ENCODE assay signal across 21 cellular contexts in genomic region chr3:103210583-103210982, GRCh38.
"Had no signal": no experiment of that assay in that cellular context is flagged by ENCODE, and none has a peak within 500 bp of the region (broad histone marks: within the 10 kb centered on the region; RNA-seq: fewer than 3 reads in every experiment).

No MANE protein-coding gene starts in this region.

- ATAC-seq: left cardiac atrium, lower lobe of right lung had no signal

- FAIRE-seq: endothelial cell of umbilical vein, kidney, small intestine had no signal

- H3K9me3 ChIP-seq: colonic mucosa, left ventricle myocardium inferior, lower lobe of right lung, right atrium auricular region, thoracic aorta, transverse colon had no signal

- H3K4me2 ChIP-seq: hepatocyte had no signal

- H3K27ac ChIP-seq: colonic mucosa, hepatocyte, left ventricle myocardium inferior, lower lobe of right lung, right atrium auricular region, stomach, thoracic aorta, transverse colon had no signal

- H3K4me3 ChIP-seq: colonic mucosa, hepatocyte, left ventricle myocardium inferior, lower lobe of right lung, right atrium auricular region, stomach, thoracic aorta, transverse colon had no signal

- H3K4me1 ChIP-seq: colonic mucosa, left ventricle myocardium inferior, lower lobe of right lung, right atrium auricular region, stomach, transverse colon had no signal

- H3K36me3 ChIP-seq: colonic mucosa, left ventricle myocardium inferior, lower lobe of right lung, right atrium auricular region, stomach, thoracic aorta, transverse colon had no signal

- H3K27me3 ChIP-seq: colonic mucosa, hepatocyte, right atrium auricular region, stomach, transverse colon had no signal

- H2AFZ ChIP-seq: hepatocyte had no signal

- H3K79me2 ChIP-seq: hepatocyte had no signal

- DNase-seq: colonic mucosa; dermis blood vessel endothelial cell; erythroblast; foreskin melanocyte; head of caudate nucleus; kidney; left cardiac atrium; left ventricle myocardium inferior; lower lobe of right lung; mesenchymal stem cell; midbrain; small intestine; stimulated activated CD4-positive, alpha-beta T cell treated with anti-CD3 and anti-CD28 coated beads, Interleukin-12 subunit alpha, Interleukin-12 subunit beta, amount 100 ng/mL, for 4 hours; stimulated activated naive CD4-positive, alpha-beta T cell; stomach; substantia nigra; transverse colon had no signal
